In genomic region chr6:155738602-155739001, GRCh38 we compare ENCODE assay signal across 31 cellular contexts.
"Had no signal": no experiment of that assay in that cellular context is flagged by ENCODE, and none has a peak within 500 bp of the region (broad histone marks: within the 10 kb centered on the region; RNA-seq: fewer than 3 reads in every experiment).

No MANE protein-coding gene starts in this region.

- H3K4me1 ChIP-seq: colonic mucosa, esophagus muscularis mucosa, foreskin keratinocyte, gastroesophageal sphincter, heart right ventricle, lower lobe of right lung, prostate gland, right atrium auricular region, tibial nerve, upper lobe of left lung had no signal

- H3K9me3 ChIP-seq: colonic mucosa, esophagus muscularis mucosa, gastroesophageal sphincter, lower lobe of right lung, prostate gland, right atrium auricular region, thoracic aorta, tibial nerve, upper lobe of left lung had no signal

- DNase-seq: colonic mucosa; effector CD8-positive, alpha-beta T cell; endodermal cell; foreskin keratinocyte; glutamatergic neuron; heart right ventricle; hypothalamus; immature natural killer cell; islet precursor cell; kidney glomerular epithelial cell; left ventricle myocardium superior; lower lobe of right lung; naive thymus-derived CD8-positive, alpha-beta T cell; nephron progenitor cell; nucleus accumbens; stimulated activated CD4-positive, alpha-beta T cell treated with anti-CD3 and anti-CD28 coated beads, Interleukin-12 subunit alpha, Interleukin-12 subunit beta, amount 100 ng/mL, for 4 hours; stimulated activated CD4-positive, alpha-beta T cell treated with anti-CD3 and anti-CD28 coated beads, Interleukin-2, amount 100 ng/mL, for 24 hours; stimulated activated CD4-positive, alpha-beta T cell treated with anti-CD3 and anti-CD28 coated beads, Interleukin-4, amount 100 ng/mL, for 24 hours; stimulated activated naive CD4-positive, alpha-beta T cell treated with Interleukin-2 at 50 U/mL for 16 hours; upper lobe of left lung had no signal

- H3K4me1 Mint-ChIP-seq: immature natural killer cell; naive thymus-derived CD8-positive, alpha-beta T cell; nephron progenitor cell; stimulated activated effector memory CD8-positive, alpha-beta T cell treated with anti-CD3 and anti-CD28 coated beads, Interleukin-12 subunit alpha, Interleukin-12 subunit beta, amount 100 ng/mL, for 72 hours had no signal

- H3K9me3 Mint-ChIP-seq: endodermal cell, nephron progenitor cell had no signal

- H3K27ac ChIP-seq: colonic mucosa, epithelial cell of prostate, esophagus muscularis mucosa, foreskin keratinocyte, gastroesophageal sphincter, heart right ventricle, lower lobe of right lung, prostate gland, right atrium auricular region, thoracic aorta, tibial nerve, upper lobe of left lung had no signal

- H3K4me2 ChIP-seq: smooth muscle cell had no signal

- H3K36me3 ChIP-seq: colonic mucosa, esophagus muscularis mucosa, gastroesophageal sphincter, heart right ventricle, lower lobe of right lung, prostate gland, right atrium auricular region, thoracic aorta, tibial nerve, upper lobe of left lung had no signal

- ATAC-seq: foreskin keratinocyte; gastroesophageal sphincter; heart right ventricle; left ventricle myocardium superior; lower lobe of right lung; naive thymus-derived CD8-positive, alpha-beta T cell; sciatic nerve; stimulated activated effector memory CD8-positive, alpha-beta T cell treated with anti-CD3 and anti-CD28 coated beads, Interleukin-12 subunit alpha, Interleukin-12 subunit beta, amount 100 ng/mL, for 72 hours had no signal

- H3K36me3 Mint-ChIP-seq: immature natural killer cell; naive thymus-derived CD8-positive, alpha-beta T cell; stimulated activated effector memory CD8-positive, alpha-beta T cell treated with anti-CD3 and anti-CD28 coated beads, Interleukin-12 subunit alpha, Interleukin-12 subunit beta, amount 100 ng/mL, for 72 hours had no signal

- H3K4me3 ChIP-seq: colonic mucosa, esophagus muscularis mucosa, gastroesophageal sphincter, heart right ventricle, lower lobe of right lung, prostate gland, right atrium auricular region, smooth muscle cell, thoracic aorta, tibial nerve, upper lobe of left lung had no signal

- H3K27ac Mint-ChIP-seq: dendritic cell treated with granulocyte-macrophage colony-stimulating factor and Interleukin-4, amounts not matched to agents 40 ng/mL and 50 ng/mL, for 4 days; endodermal cell; immature natural killer cell; naive thymus-derived CD8-positive, alpha-beta T cell; nephron progenitor cell; stimulated activated effector memory CD8-positive, alpha-beta T cell treated with anti-CD3 and anti-CD28 coated beads, Interleukin-12 subunit alpha, Interleukin-12 subunit beta, amount 100 ng/mL, for 72 hours had no signal

- H3K27me3 Mint-ChIP-seq: dendritic cell treated with granulocyte-macrophage colony-stimulating factor and Interleukin-4, amounts not matched to agents 40 ng/mL and 50 ng/mL, for 4 days had no signal

- H3K27me3 ChIP-seq: colonic mucosa, esophagus muscularis mucosa, foreskin keratinocyte, gastroesophageal sphincter, heart right ventricle, tibial nerve, upper lobe of left lung had no signal

- H3K4me3 Mint-ChIP-seq: dendritic cell treated with granulocyte-macrophage colony-stimulating factor and Interleukin-4, amounts not matched to agents 40 ng/mL and 50 ng/mL, for 4 days; endodermal cell; immature natural killer cell; naive thymus-derived CD8-positive, alpha-beta T cell; nephron progenitor cell; stimulated activated effector memory CD8-positive, alpha-beta T cell treated with anti-CD3 and anti-CD28 coated beads, Interleukin-12 subunit alpha, Interleukin-12 subunit beta, amount 100 ng/mL, for 72 hours had no signal
